25 cellular contexts compared by ENCODE assay signal in genomic region chr10:90149563-90149962, GRCh38.
DNase-seq lines count a peak whose midpoint lies in the region; ATAC-seq, FAIRE-seq and TF ChIP-seq lines count a peak whose summit lies in the region.
"Had no signal": no experiment of that assay in that cellular context is flagged by ENCODE, and none has a peak within 500 bp of the region (broad histone marks: within the 10 kb centered on the region; RNA-seq: fewer than 3 reads in every experiment).

No MANE protein-coding gene starts in this region.

- no peaks in the 10 kb centered on the region for H3F3A ChIP-seq in smooth muscle cell (ENCODE audit: low read depth)

- TF ChIP-seq RAD21 in HCT116 (IDR thresholded peaks at IDR 0.05; ENCODE audit: low read depth): no peak; the same call in 1 of the 2 replicates

- H3K4me1 ChIP-seq in HCT116 (ENCODE audit: control insufficient read depth in 1 of 2, insufficient read depth in 2 of 2, low read length in 2 of 2) (peaks cover 38 to 52% of the 10 kb centered on the region in 2 experiments), RWPE2 (ENCODE audit: insufficient read depth, poor library complexity, severe bottlenecking) (peaks cover 12% of the 10 kb centered on the region), smooth muscle cell (ENCODE audit: low read depth) (no peaks in the 10 kb centered on the region)
- H3K4me1 ChIP-seq: BE2C, BLaER1 had no signal

- H3K79me2 ChIP-seq in HCT116 (ENCODE audit: insufficient read depth, low read length) (no peaks in the 10 kb centered on the region), smooth muscle cell (ENCODE audit: low read depth) (no peaks in the 10 kb centered on the region)

- RAD21 ChIA-PET in HCT116 (lab: Charles Lee; ENCODE audit: low non-redundant PET in 1 of 2, low total read pairs in 2 of 2, uncharacterized antibody in 2 of 2, unreplicated experiment in 2 of 2): no interaction called here

- POLR2A ChIA-PET in HCT116 (lab: Charles Lee): no interaction called here

- intact Hi-C loops in HCT116 (cut with micrococcal nuclease): loop anchor here (5.0 kb wide), 4 partner anchors 168 to 708 kb away; partner anchors contain the start of gene HTR7

- peaks cover 0 to 4% of the 10 kb centered on the region in 2 experiments; a peak in 1 of 4 replicates for H3K36me3 ChIP-seq in HCT116 (ENCODE audit: control insufficient read depth in 1 of 2, insufficient read depth in 2 of 2, low read length in 2 of 2)
- H3K36me3 ChIP-seq in RWPE2 (ENCODE audit: low read depth): no peaks in the 10 kb centered on the region
- no peaks in the 10 kb centered on the region for H3K36me3 ChIP-seq in smooth muscle cell (ENCODE audit: low read depth)
- H3K36me3 ChIP-seq: BE2C, BLaER1 had no signal

- no peak for TF ChIP-seq POLR2A in HCT116 (IDR thresholded peaks at IDR 0.05; ENCODE audit: borderline replicate concordance, extremely low read depth, insufficient read depth, insufficient read length)

- ATAC-seq in HCT116 (no peak), RWPE2 (ENCODE audit: low read depth) (no peak), HG02970 (IDR thresholded peaks at IDR 0.05; ENCODE audit: low FRiP score, unreplicated experiment) (no peak)
- ATAC-seq: GM12878 had no signal

- DNase-seq in HCT116 (ENCODE audit: low read depth, low spot score) (no peak), RWPE2 (ENCODE audit: low spot score) (no peak), smooth muscle cell (lab: John Stamatoyannopoulos, UW; ENCODE audit: unreplicated experiment) (no peak), UCSD-AML1 (lab: John Stamatoyannopoulos, UW; ENCODE audit: unreplicated experiment) (no peak), AG20443 (ENCODE audit: low spot score) (no peak)
- DNase-seq: BE2C; C1 segment of cervical spinal cord; CD4-positive, alpha-beta memory T cell; CD4-positive, CD25-positive, alpha-beta regulatory T cell; CD8-positive, alpha-beta memory T cell; COR-L47; DMS 273 treated with DMSO at 0.1 percent for 48 hours; DMS153; DMS53; DMS79; DND-41; EL; GDM1 had no signal

- H3K27me3 ChIP-seq in HCT116 (ENCODE audit: insufficient read depth, low read length): no peaks in the 10 kb centered on the region
- no peaks in the 10 kb centered on the region for H3K27me3 ChIP-seq in RWPE2 (ENCODE audit: insufficient read depth, poor library complexity, severe bottlenecking)
- no peaks in the 10 kb centered on the region for H3K27me3 ChIP-seq in smooth muscle cell (ENCODE audit: low read depth)
- H3K27me3 ChIP-seq: BE2C, BLaER1 had no signal

- peak overlapping the region; percentile 90; the same call in 1 of the 2 replicates for H3K27ac ChIP-seq in HCT116 (ENCODE audit: low read depth, low read length)
- H3K27ac ChIP-seq in RWPE2 (ENCODE audit: poor library complexity, severe bottlenecking): peak overlapping the region; percentile 62
- no peak overlapping the region for H3K27ac ChIP-seq in smooth muscle cell (ENCODE audit: low read depth)
- H3K27ac ChIP-seq: 22Rv1, BLaER1 had no signal

- WGBS in smooth muscle cell (ENCODE audit: low lambda C conversion rate): 87% methylated on average over 1 of the region's 1 CpG

- peak overlapping the region; percentile 42 for H3K9ac ChIP-seq in HCT116 (ENCODE audit: low read length)
- H3K9ac ChIP-seq in smooth muscle cell (ENCODE audit: low read depth): no peak overlapping the region
- H3K9ac ChIP-seq: BLaER1 had no signal

- BruUV-seq in HCT116 (replicated peaks; lab: Mats Ljungman, UMichigan): no TSS peak

- no peaks in the 10 kb centered on the region for H3K9me2 ChIP-seq in HCT116 (ENCODE audit: insufficient read depth)

- H4K20me1 ChIP-seq in HCT116 (ENCODE audit: insufficient read depth) (no peaks in the 10 kb centered on the region), smooth muscle cell (ENCODE audit: low read depth) (no peaks in the 10 kb centered on the region)
- H4K20me1 ChIP-seq: BLaER1 had no signal

- peak overlapping the region; percentile 90 for H2AFZ ChIP-seq in HCT116 (ENCODE audit: low read depth, low read length, poor library complexity, severe bottlenecking)
- no peak overlapping the region for H2AFZ ChIP-seq in smooth muscle cell (ENCODE audit: low read depth)

- H3K9me3 ChIP-seq in HCT116 (ENCODE audit: control insufficient read depth in 1 of 2, insufficient read depth in 1 of 2, low read depth in 1 of 2, low read length in 2 of 2) (no peaks in the 10 kb centered on the region), RWPE2 (ENCODE audit: severe bottlenecking) (no peaks in the 10 kb centered on the region), smooth muscle cell (replicated peaks; ENCODE audit: low read depth) (no peaks in the 10 kb centered on the region)
- H3K9me3 ChIP-seq: BE2C had no signal

- TF ChIP-seq CTCF in HCT116 (IDR thresholded peaks at IDR 0.05 in 2 of 3, conservative IDR thresholded peaks at IDR 0.05 in 1 of 3; ENCODE audit: borderline replicate concordance in 1 of 3, insufficient read depth in 1 of 3, low read depth in 2 of 3, low read length in 2 of 3) (no peak), RWPE2 (IDR thresholded peaks at IDR 0.05; ENCODE audit: poor library complexity, severe bottlenecking) (no peak), smooth muscle cell (IDR thresholded peaks at IDR 0.05; ENCODE audit: borderline replicate concordance, insufficient read depth, poor library complexity, severe bottlenecking) (no peak)

- H3K4me2 ChIP-seq in HCT116 (ENCODE audit: low read length) (peak overlapping the region; percentile 56), smooth muscle cell (peak overlapping the region; percentile 44)
- H3K4me2 ChIP-seq: BLaER1 had no signal

- H3K4me3 ChIP-seq in HCT116 (replicated peaks in 1 of 2; ENCODE audit: low read depth in 1 of 2, low read length in 2 of 2): no peak overlapping the region
- H3K4me3 ChIP-seq in RWPE2 (ENCODE audit: severe bottlenecking): no peak overlapping the region
- H3K4me3 ChIP-seq in smooth muscle cell: no peak overlapping the region
- H3K4me3 ChIP-seq: BLaER1, GM12878 had no signal

- peak; percentile 16 for FAIRE-seq in A204.1 (lab: Jason Lieb, UNC)
- FAIRE-seq: GM12892, GM18507 had no signal

- CTCF ChIA-PET in HCT116 (lab: Charles Lee): no interaction called here

TF ChIP-seq in HCT116, 20 proteins besides CTCF, POLR2A, EP300 and RAD21:
- TF ChIP-seq, protein P1, sequence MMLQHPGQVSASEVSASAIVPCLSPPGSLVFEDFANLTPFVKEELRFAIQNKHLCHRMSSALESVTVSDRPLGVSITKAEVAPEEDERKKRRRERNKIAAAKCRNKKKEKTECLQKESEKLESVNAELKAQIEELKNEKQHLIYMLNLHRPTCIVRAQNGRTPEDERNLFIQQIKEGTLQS (IDR thresholded peaks at IDR 0.05): no peak
- TF ChIP-seq EZH2 (IDR thresholded peaks at IDR 0.05) (no peak), CBX3 (IDR thresholded peaks at IDR 0.05; ENCODE audit: low read depth) (no peak), TCF7L2 (IDR thresholded peaks at IDR 0.05; ENCODE audit: borderline replicate concordance, extremely low read depth, insufficient read depth, insufficient read length) (no peak), MAX (IDR thresholded peaks at IDR 0.05) (no peak), SP1 (IDR thresholded peaks at IDR 0.05; ENCODE audit: low read depth) (peak; percentile 33; the same call in 1 of the 2 replicates), JUND (IDR thresholded peaks at IDR 0.05) (peak; percentile 32; the same call in 1 of the 2 replicates), ZNF274 (IDR thresholded peaks at IDR 0.05; ENCODE audit: low read depth, low read length) (no peak)
